19 cellular contexts compared by ENCODE assay signal in genomic region chr13:22073718-22074117, GRCh38.
DNase-seq lines count a peak whose midpoint lies in the region; ATAC-seq and TF ChIP-seq lines count a peak whose summit lies in the region.
"Had no signal": no experiment of that assay in that cellular context is flagged by ENCODE, and none has a peak within 500 bp of the region (broad histone marks: within the 10 kb centered on the region; RNA-seq: fewer than 3 reads in every experiment).

No MANE protein-coding gene starts in this region.

- no peaks in the 10 kb centered on the region for H3K9me3 Mint-ChIP-seq in activated T-helper 1 cell treated with anti-CD3 and anti-CD28 coated beads, Interleukin-12 subunit alpha, Interleukin-12 subunit beta, Interleukin-2, Interleukin-4 antibody, amounts not matched to agents 30 ng/mL and 10 ng/mL and 1 ng/mL, durations not matched to agents 14 hours and 24 hours and 36 hours
- H3K9me3 Mint-ChIP-seq: endodermal cell; naive thymus-derived CD8-positive, alpha-beta T cell had no signal

- H3K4me3 Mint-ChIP-seq in activated T-helper 1 cell treated with anti-CD3 and anti-CD28 coated beads, Interleukin-12 subunit alpha, Interleukin-12 subunit beta, Interleukin-2, Interleukin-4 antibody, amounts not matched to agents 30 ng/mL and 10 ng/mL and 1 ng/mL, durations not matched to agents 14 hours and 24 hours and 36 hours, result no peak overlapping the region
- H3K4me3 Mint-ChIP-seq: endodermal cell had no signal

- ATAC-seq in GM18909 (IDR thresholded peaks at IDR 0.05; ENCODE audit: poor library complexity, unreplicated experiment) (peak; percentile 77), HG02642 (IDR thresholded peaks at IDR 0.05; ENCODE audit: poor library complexity, unreplicated experiment) (peak; percentile 63)
- ATAC-seq: HepG2; left colon; naive thymus-derived CD8-positive, alpha-beta T cell had no signal

- DNase-seq in GM12865 (ENCODE audit: low read depth), result peak; percentile 50
- no peak for DNase-seq in activated T-helper 1 cell treated with anti-CD3 and anti-CD28 coated beads, Interleukin-12 subunit alpha, Interleukin-12 subunit beta, Interleukin-2, Interleukin-4 antibody, amounts not matched to agents 30 ng/mL and 10 ng/mL and 1 ng/mL, durations not matched to agents 14 hours and 24 hours and 36 hours (ENCODE audit: low spot score)
- no peak for DNase-seq in SW 1271 (lab: John Stamatoyannopoulos, UW)
- no peak for DNase-seq in head of caudate nucleus
- DNase-seq in activated gamma-delta T cell treated with Interleukin-2 at 50 U/mL for 16 hours, result no peak
- no peak for DNase-seq in kidney glomerular epithelial cell (lab: John Stamatoyannopoulos, UW)
- DNase-seq: aorta; endodermal cell; left colon; naive thymus-derived CD8-positive, alpha-beta T cell; NCI-H1105; NCI-H69; stimulated activated CD4-positive, alpha-beta T cell treated with anti-CD3 and anti-CD28 coated beads, Interleukin-4, amount 100 ng/mL, for 1 hour; T-helper 9 cell had no signal

- H3K4me3 ChIP-seq in GM12865 (ENCODE audit: low read depth, low read length), result no peak overlapping the region
- H3K4me3 ChIP-seq: BLaER1 treated with 17β-estradiol and CSF1 and Interleukin-3, amounts not matched to agents 10 nM and 100 nM; right atrium auricular region had no signal

- no peaks in the 10 kb centered on the region for H3K27me3 Mint-ChIP-seq in activated T-helper 1 cell treated with anti-CD3 and anti-CD28 coated beads, Interleukin-12 subunit alpha, Interleukin-12 subunit beta, Interleukin-2, Interleukin-4 antibody, amounts not matched to agents 30 ng/mL and 10 ng/mL and 1 ng/mL, durations not matched to agents 14 hours and 24 hours and 36 hours (ENCODE audit: insufficient read depth)
- H3K27me3 Mint-ChIP-seq: naive thymus-derived CD8-positive, alpha-beta T cell had no signal

- no peaks in the 10 kb centered on the region for H3K36me3 Mint-ChIP-seq in activated T-helper 1 cell treated with anti-CD3 and anti-CD28 coated beads, Interleukin-12 subunit alpha, Interleukin-12 subunit beta, Interleukin-2, Interleukin-4 antibody, amounts not matched to agents 30 ng/mL and 10 ng/mL and 1 ng/mL, durations not matched to agents 14 hours and 24 hours and 36 hours (ENCODE audit: low read depth)
- H3K36me3 Mint-ChIP-seq: naive thymus-derived CD8-positive, alpha-beta T cell had no signal

- peak overlapping the region; percentile 79 for H3K27ac Mint-ChIP-seq in activated T-helper 1 cell treated with anti-CD3 and anti-CD28 coated beads, Interleukin-12 subunit alpha, Interleukin-12 subunit beta, Interleukin-2, Interleukin-4 antibody, amounts not matched to agents 30 ng/mL and 10 ng/mL and 1 ng/mL, durations not matched to agents 14 hours and 24 hours and 36 hours
- H3K27ac Mint-ChIP-seq: endodermal cell had no signal

- no peak for TF ChIP-seq CTCF in GM12865 (IDR thresholded peaks at IDR 0.05; ENCODE audit: insufficient read depth, low read depth, low read length, missing control alignments)

- peaks cover 54% of the 10 kb centered on the region for H3K4me1 Mint-ChIP-seq in activated T-helper 1 cell treated with anti-CD3 and anti-CD28 coated beads, Interleukin-12 subunit alpha, Interleukin-12 subunit beta, Interleukin-2, Interleukin-4 antibody, amounts not matched to agents 30 ng/mL and 10 ng/mL and 1 ng/mL, durations not matched to agents 14 hours and 24 hours and 36 hours (ENCODE audit: low read depth)

- intact Hi-C loops in activated T-helper 1 cell treated with anti-CD3 and anti-CD28 coated beads, Interleukin-12 subunit alpha, Interleukin-12 subunit beta, Interleukin-2, Interleukin-4 antibody, amounts not matched to agents 30 ng/mL and 10 ng/mL and 1 ng/mL, durations not matched to agents 14 hours and 24 hours and 36 hours (cut with micrococcal nuclease), result loop anchor here (1.0 to 2.0 kb wide), 4 partner anchors 11 to 89 kb away; no protein-coding TSS in a partner anchor
- intact Hi-C loops in head of caudate nucleus (cut with DNase I), result no loop called here
